ENCODE assay signal across 8 cellular contexts in genomic region chr5:132426525-132427138, GRCh38. TPM values are rescaled to one million over a fixed set of nuclear protein-coding genes. Genes with fewer than 3 reads are reported as not detected.
DNase-seq lines count a peak whose midpoint lies in the region; ATAC-seq and TF ChIP-seq lines count a peak whose summit lies in the region.

No MANE protein-coding gene starts in this region.

- no peaks in the 10 kb centered on the region for H3K9me3 Mint-ChIP-seq in T-cell

- peak overlapping the region; percentile 97 for H3K27ac ChIP-seq in BLaER1
- H3K27ac ChIP-seq in HL-60 (replicated peaks) = peak overlapping the region; percentile 93

- CTCF ChIA-PET in T-cell (lab: Charles Lee) = interaction anchor here (0.8 to 4.0 kb wide), 10 partner anchors 9 to 261 kb away, joined by 3 to 41 read pairs (median 4); partner anchors contain the start of gene IRF1 (in 1 of the 2)

- TF ChIP-seq CTCF in HL-60 (IDR thresholded peaks at IDR 0.05; ENCODE audit: insufficient read depth, low read length) = no peak

- H3K27ac Mint-ChIP-seq in T-cell = peak overlapping the region; percentile 98 to 100

- DNase-seq in HL-60 (ENCODE audit: low read depth in 1 of 2, low spot score in 1 of 2) (peak; percentile 81 to 90), T-cell (peak; percentile 15 to 72 (median 44)), amniotic stem cell (lab: John Stamatoyannopoulos, UW) (peak; percentile 76), iPS-NIHi7 (ENCODE audit: extremely low spot score) (peak; percentile 82), DMS79 (lab: John Stamatoyannopoulos, UW) (no peak)
- DNase-seq in stimulated activated CD4-positive, alpha-beta T cell treated with anti-CD3 and anti-CD28 coated beads, Interleukin-1b, Interleukin-23, amount 100 ng/mL, for 48 hours = peak; percentile 82

- H3K4me1 ChIP-seq in BLaER1 = peaks cover 100% of the 10 kb centered on the region

- peaks cover 94 to 99% (median 98%) of the 10 kb centered on the region in 3 donors for H3K4me1 Mint-ChIP-seq in T-cell

- H4K20me1 ChIP-seq in BLaER1 = no peaks in the 10 kb centered on the region

- H3K4me2 ChIP-seq in BLaER1 = peak overlapping the region; percentile 94

- 0 out of 2 replicates have a peak, but pooled peaks cover under 1% of the 10 kb centered on the region for H3K36me3 ChIP-seq in BLaER1

- peak overlapping the region; percentile 64 to 77 (median 68) for H3K4me3 Mint-ChIP-seq in T-cell

- POLR2A ChIA-PET in T-cell (lab: Charles Lee) = interaction anchor here (0.5 to 5.9 kb wide), 17 partner anchors 12 to 761 kb away, joined by 3 to 56 read pairs (median 5); partner anchors contain the start of gene IRF1 (in 1 of the 2)

- no peaks in the 10 kb centered on the region for H3K27me3 Mint-ChIP-seq in T-cell

- H3K9ac ChIP-seq in BLaER1 = peak overlapping the region; percentile 93

- ATAC-seq in GM19351 (IDR thresholded peaks at IDR 0.05; ENCODE audit: unreplicated experiment) = peak; percentile 41
- peak; percentile 24 to 49 (median 38) for ATAC-seq in T-cell (replicated peaks in 1 of 4)

- H3K9me3 ChIP-seq in BLaER1 = no peaks in the 10 kb centered on the region

- H3K27me3 ChIP-seq in BLaER1 = no peaks in the 10 kb centered on the region
- no peaks in the 10 kb centered on the region for H3K27me3 ChIP-seq in HL-60 (ENCODE audit: insufficient read depth, poor library complexity, severe bottlenecking)

- H3K36me3 Mint-ChIP-seq in T-cell = peaks cover 29% of the 10 kb centered on the region

- peak overlapping the region; percentile 60 for H3K4me3 ChIP-seq in BLaER1
- peak overlapping the region; percentile 36 for H3K4me3 ChIP-seq in HL-60 (replicated peaks; ENCODE audit: insufficient read depth, low read length)

RNA-seq across cellular contexts. Expression of gene SLC22A5, which starts 57.1 kb away (rescaled TPM):
- total RNA-seq in T-cell = 10 to 100 TPM in 2 of 5 donors, 1 to 10 TPM in 3; 4.8 to 14.0 (median 7.6) TPM
